Comparison of ENCODE assay signal across 14 cellular contexts in the genomic region with DNA sequence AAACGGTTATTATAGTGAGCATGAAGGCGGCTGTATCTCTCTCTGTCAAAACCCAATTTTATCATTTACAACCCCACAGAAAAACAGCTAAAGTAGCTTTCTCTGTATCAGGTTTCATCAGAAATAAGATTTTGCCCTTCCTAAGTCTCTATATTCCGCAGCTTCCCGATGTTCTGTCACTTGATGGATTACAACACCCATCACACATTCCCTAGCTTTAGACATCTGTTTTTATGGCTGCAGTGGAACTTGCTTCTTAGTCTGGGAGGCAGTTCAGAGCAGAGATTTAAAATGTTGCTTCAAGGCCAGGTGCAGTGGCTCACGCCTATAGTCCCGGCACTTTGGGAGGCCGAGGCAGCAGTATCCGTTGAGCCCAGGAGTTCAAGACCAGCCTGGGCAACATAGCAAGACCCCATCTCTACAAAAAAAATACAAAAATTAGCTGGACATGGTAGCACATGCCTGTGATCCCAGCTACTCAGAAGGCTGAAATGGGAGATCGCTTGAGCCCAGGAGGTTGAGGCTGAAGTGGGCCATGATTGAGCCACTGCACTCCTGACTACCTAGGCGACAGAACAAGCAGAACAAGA. TPM values are rescaled to one million over a fixed set of nuclear protein-coding genes. Genes with fewer than 3 reads are reported as not detected.
DNase-seq lines count a peak whose midpoint lies in the region; ATAC-seq, FAIRE-seq and TF ChIP-seq lines count a peak whose summit lies in the region.
"Had no signal": no experiment of that assay in that cellular context is flagged by ENCODE, and none has a peak within 500 bp of the region (broad histone marks: within the 10 kb centered on the region; RNA-seq: fewer than 3 reads in every experiment).

No MANE protein-coding gene starts in this region.

- dilution Hi-C loops in endothelial cell of umbilical vein (cut with MboI; ENCODE audit: extremely low pct_ligation_motif_present, low sequenced_read_pairs), result no loop called here

- no peak for TF ChIP-seq POLR2A in endothelial cell of umbilical vein (IDR thresholded peaks at IDR 0.05; ENCODE audit: low read depth, low read length)
- TF ChIP-seq POLR2A in gastroesophageal sphincter (IDR thresholded peaks at IDR 0.05), result no peak

- H3K4me2 ChIP-seq in endothelial cell of umbilical vein (ENCODE audit: insufficient read depth, low read length), result no peak overlapping the region

- H3K9ac ChIP-seq in endothelial cell of umbilical vein (replicated peaks; ENCODE audit: extremely low read depth, insufficient read depth, low read length), result no peak overlapping the region

- no peaks in the 10 kb centered on the region for H4K20me1 ChIP-seq in endothelial cell of umbilical vein (replicated peaks; ENCODE audit: control insufficient read depth, extremely low read depth, insufficient read depth, low read length)

- DNase-seq in activated T-cell treated with anti-CD3 and anti-CD28 coated beads, Interleukin-2, amount 50 U/mL, for 4 hours, result no peak
- DNase-seq in activated T-cell treated with anti-CD3 and anti-CD28 coated beads, Interleukin-2, amount 50 U/mL, for 48 hours, result no peak
- DNase-seq in SK-N-DZ (ENCODE audit: low spot score) (peak; percentile 40), endothelial cell of umbilical vein (ENCODE audit: low read depth, low spot score) (peak; percentile 21), cardiac septum (ENCODE audit: low spot score) (no peak)
- DNase-seq in stimulated activated effector memory CD8-positive, alpha-beta T cell treated with anti-CD3 and anti-CD28 coated beads, Interleukin-12 subunit alpha, Interleukin-12 subunit beta, amount 100 ng/mL, for 72 hours (ENCODE audit: low spot score in 2 of 2), result no peak
- DNase-seq: body of pancreas, GDM1, NCI-H526 treated with DMSO at 0.1 percent for 48 hours, trophoblast cell had no signal

- H3K9me3 ChIP-seq in endothelial cell of umbilical vein (replicated peaks; ENCODE audit: control insufficient read depth, insufficient read depth, low read length), result no peaks in the 10 kb centered on the region
- H3K9me3 ChIP-seq in gastroesophageal sphincter, result no peaks in the 10 kb centered on the region
- H3K9me3 ChIP-seq: body of pancreas had no signal

- H3K79me2 ChIP-seq in endothelial cell of umbilical vein (ENCODE audit: control insufficient read depth, insufficient read depth, low read length), result no peaks in the 10 kb centered on the region

- peak overlapping the region; percentile 85 for H3K27ac Mint-ChIP-seq in stimulated activated effector memory CD8-positive, alpha-beta T cell treated with anti-CD3 and anti-CD28 coated beads, Interleukin-12 subunit alpha, Interleukin-12 subunit beta, amount 100 ng/mL, for 72 hours

- TF ChIP-seq EP300 in gastroesophageal sphincter (IDR thresholded peaks at IDR 0.05), result no peak

- no peaks in the 10 kb centered on the region for H3K9me3 Mint-ChIP-seq in activated T-cell treated with anti-CD3 and anti-CD28 coated beads, Interleukin-2, amount 50 U/mL, for 4 hours
- H3K9me3 Mint-ChIP-seq in stimulated activated effector memory CD8-positive, alpha-beta T cell treated with anti-CD3 and anti-CD28 coated beads, Interleukin-12 subunit alpha, Interleukin-12 subunit beta, amount 100 ng/mL, for 72 hours, result no peaks in the 10 kb centered on the region

- TF ChIP-seq CTCF in endothelial cell of umbilical vein (IDR thresholded peaks at IDR 0.05; ENCODE audit: extremely low read depth in 1 of 2, insufficient read depth in 1 of 2, low read depth in 1 of 2, low read length in 2 of 2) (no peak), gastroesophageal sphincter (IDR thresholded peaks at IDR 0.05) (no peak)

- no peak for ATAC-seq in activated T-cell treated with anti-CD3 and anti-CD28 coated beads, Interleukin-2, amount 50 U/mL, for 4 hours
- no peak for ATAC-seq in stimulated activated effector memory CD8-positive, alpha-beta T cell treated with anti-CD3 and anti-CD28 coated beads, Interleukin-12 subunit alpha, Interleukin-12 subunit beta, amount 100 ng/mL, for 72 hours
- ATAC-seq in gastroesophageal sphincter, result no peak
- no peak for ATAC-seq in GM19463 (IDR thresholded peaks at IDR 0.05; ENCODE audit: unreplicated experiment)
- ATAC-seq: body of pancreas had no signal

- no TSS peak for BruUV-seq in endothelial cell of umbilical vein (replicated peaks; lab: Mats Ljungman, UMichigan)

- H3K4me1 ChIP-seq in endothelial cell of umbilical vein (ENCODE audit: control insufficient read depth, extremely low read depth, insufficient read depth, low read length), result peaks cover 26% of the 10 kb centered on the region
- peaks cover 0 to 9% (median 0%) of the 10 kb centered on the region in 3 donors for H3K4me1 ChIP-seq in gastroesophageal sphincter
- H3K4me1 ChIP-seq: body of pancreas had no signal

- FAIRE-seq in endothelial cell of umbilical vein (lab: Jason Lieb, UNC), result no peak

- peaks cover 1% of the 10 kb centered on the region for H3K36me3 Mint-ChIP-seq in activated T-cell treated with anti-CD3 and anti-CD28 coated beads, Interleukin-2, amount 50 U/mL, for 4 hours (ENCODE audit: insufficient read depth)
- H3K36me3 Mint-ChIP-seq in stimulated activated effector memory CD8-positive, alpha-beta T cell treated with anti-CD3 and anti-CD28 coated beads, Interleukin-12 subunit alpha, Interleukin-12 subunit beta, amount 100 ng/mL, for 72 hours, result peaks cover 6% of the 10 kb centered on the region

- POLR2A ChIA-PET in endothelial cell of umbilical vein (lab: Charles Lee), result no interaction called here

- no peaks in the 10 kb centered on the region for H3K36me3 ChIP-seq in endothelial cell of umbilical vein (ENCODE audit: control insufficient read depth in 2 of 2, extremely low read depth in 1 of 2, insufficient read depth in 2 of 2, low read length in 2 of 2)
- no peaks in the 10 kb centered on the region for H3K36me3 ChIP-seq in gastroesophageal sphincter

- intact Hi-C loops in endothelial cell of umbilical vein (cut with micrococcal nuclease), result no loop called here
- intact Hi-C loops in cardiac septum (cut with DNase I), result no loop called here

- H3K9me1 ChIP-seq in endothelial cell of umbilical vein (replicated peaks; ENCODE audit: control insufficient read depth, extremely low read depth, insufficient read depth, low read length), result no peaks in the 10 kb centered on the region

- H3K4me1 Mint-ChIP-seq in activated T-cell treated with anti-CD3 and anti-CD28 coated beads, Interleukin-2, amount 50 U/mL, for 4 hours (ENCODE audit: low read depth), result peaks cover 72% of the 10 kb centered on the region
- peaks cover 71% of the 10 kb centered on the region for H3K4me1 Mint-ChIP-seq in stimulated activated effector memory CD8-positive, alpha-beta T cell treated with anti-CD3 and anti-CD28 coated beads, Interleukin-12 subunit alpha, Interleukin-12 subunit beta, amount 100 ng/mL, for 72 hours

- H3K27me3 ChIP-seq in endothelial cell of umbilical vein (ENCODE audit: control insufficient read depth in 2 of 2, insufficient read depth in 2 of 2, low read length in 2 of 2), result no peaks in the 10 kb centered on the region
- no peaks in the 10 kb centered on the region for H3K27me3 ChIP-seq in gastroesophageal sphincter
- H3K27me3 ChIP-seq: body of pancreas had no signal

- no peak overlapping the region for H3K4me3 ChIP-seq in endothelial cell of umbilical vein (replicated peaks in 1 of 3; ENCODE audit: insufficient read depth in 1 of 3, low read depth in 1 of 3, low read length in 3 of 3)
- no peak overlapping the region for H3K4me3 ChIP-seq in gastroesophageal sphincter
- H3K4me3 ChIP-seq: body of pancreas, SK-N-MC had no signal

- peak overlapping the region; percentile 21 for H3K4me3 Mint-ChIP-seq in activated T-cell treated with anti-CD3 and anti-CD28 coated beads, Interleukin-2, amount 50 U/mL, for 4 hours
- peak overlapping the region; percentile 41 for H3K4me3 Mint-ChIP-seq in stimulated activated effector memory CD8-positive, alpha-beta T cell treated with anti-CD3 and anti-CD28 coated beads, Interleukin-12 subunit alpha, Interleukin-12 subunit beta, amount 100 ng/mL, for 72 hours

- CTCF ChIA-PET in endothelial cell of umbilical vein (lab: Charles Lee), result interaction anchor here (1.4 kb wide), 1 partner anchor 15 kb away, joined by 5 read pairs; no protein-coding TSS in a partner anchor

- peak overlapping the region; percentile 18 for H2AFZ ChIP-seq in endothelial cell of umbilical vein (ENCODE audit: low read depth, low read length)

- H3K27me3 Mint-ChIP-seq in activated T-cell treated with anti-CD3 and anti-CD28 coated beads, Interleukin-2, amount 50 U/mL, for 4 hours (ENCODE audit: low read depth), result no peaks in the 10 kb centered on the region

- 68 to 72% methylated on average over 5 to 6 of the region's 10 CpGs for WGBS in gastroesophageal sphincter (ENCODE audit: low coverage in 1 of 2), 2 donors

- H3K27ac ChIP-seq in endothelial cell of umbilical vein (ENCODE audit: insufficient read depth, low read depth, low read length) (peak overlapping the region; percentile 27), gastroesophageal sphincter (no peak overlapping the region)
- H3K27ac ChIP-seq: body of pancreas, HL-60, SK-N-MC had no signal

TF ChIP-seq in endothelial cell of umbilical vein, 7 proteins besides CTCF, POLR2A, EP300 and RAD21 (continues in another document):
- no peak for TF ChIP-seq GATA2 (IDR thresholded peaks at IDR 0.05; ENCODE audit: insufficient read depth, insufficient read length, low read depth, low read length)
- TF ChIP-seq JUN (IDR thresholded peaks at IDR 0.05; ENCODE audit: borderline replicate concordance, insufficient read depth, insufficient read length, low read depth), result no peak
- no peak for TF ChIP-seq FOS (IDR thresholded peaks at IDR 0.05; ENCODE audit: borderline replicate concordance, insufficient read depth, low read length)
- TF ChIP-seq EZH2 (IDR thresholded peaks at IDR 0.05; ENCODE audit: borderline replicate concordance, low read depth, low read length, severe bottlenecking), result no peak
- TF ChIP-seq POLR2AphosphoS5 (IDR thresholded peaks at IDR 0.05; ENCODE audit: insufficient read depth, low read depth, low read length), result no peak
- TF ChIP-seq MYC (IDR thresholded peaks at IDR 0.05; ENCODE audit: low read depth, low read length), result no peak

RNA-seq across cellular contexts. Expression of gene FOXN3, which starts 27.6 kb away (rescaled TPM):
- total RNA-seq in activated T-cell treated with anti-CD3 and anti-CD28 coated beads, Interleukin-2, amount 50 U/mL, for 4 hours, result 10 to 100 TPM; 67.0 to 83.1 (median 69.5) TPM
- 22.4 and 23.6 TPM in 2 replicates for polyA plus RNA-seq in SK-N-DZ (2014; cell fraction: cytosol; rRNA removed)
- 12.1 and 14.7 TPM in 2 replicates for polyA plus RNA-seq in SK-N-DZ (2014; cell fraction: nucleus; rRNA removed)
- total RNA-seq in endothelial cell of umbilical vein, result 41.8 and 44.7 TPM in 2 replicates
- polyA plus RNA-seq in endothelial cell of umbilical vein, result 16.7 and 16.9 TPM in 2 replicates
- 18.5 and 19.6 TPM in 2 replicates for polyA plus RNA-seq in endothelial cell of umbilical vein (2011; cell fraction: cytosol; rRNA removed)
- polyA plus RNA-seq in endothelial cell of umbilical vein (2011; cell fraction: nucleus; rRNA removed), result 19.9 and 23.8 TPM in 2 replicates
- polyA plus RNA-seq in endothelial cell of umbilical vein (2012), result 26.9 and 29.9 TPM in 2 replicates
- 67.6 and 73.4 TPM in 2 replicates for polyA minus RNA-seq in endothelial cell of umbilical vein
- 9.5 TPM for polyA minus RNA-seq in endothelial cell of umbilical vein (2011; cell fraction: cytosol; rRNA and poly(A)+ RNA removed)
- 82.7 and 114 TPM in 2 replicates for polyA minus RNA-seq in endothelial cell of umbilical vein (2011; cell fraction: nucleus; rRNA and poly(A)+ RNA removed)
- 87.6 TPM for total RNA-seq in cardiac septum
- 100 to 1,000 TPM; 116 to 172 (median 136) TPM for total RNA-seq in gastroesophageal sphincter

Comparison
In these comparisons a context has a peak if more than half of its experiments do, and no peak if none do; other contexts are left out.
1. DNase-seq: peak in SK-N-DZ (single experiment) and endothelial cell of umbilical vein (single experiment); none in activated T-cell treated with anti-CD3 and anti-CD28 coated beads, Interleukin-2, amount 50 U/mL, for 4 hours (single experiment), activated T-cell treated with anti-CD3 and anti-CD28 coated beads, Interleukin-2, amount 50 U/mL, for 48 hours (0 of 2), stimulated activated effector memory CD8-positive, alpha-beta T cell treated with anti-CD3 and anti-CD28 coated beads, Interleukin-12 subunit alpha, Interleukin-12 subunit beta, amount 100 ng/mL, for 72 hours (0 of 2) and cardiac septum (single experiment).